1 cellular context compared by ENCODE assay signal in genomic region chr2:219160186-219161017, GRCh38.
TF ChIP-seq lines count a peak whose summit lies in the region.

Gene NHEJ1, minus strand, starts transcription at chr2:219160815. Its CDS starts 2,453 bp downstream, at chr2:219158362.

TF ChIP-seq in HCT116, 20 proteins besides CTCF, POLR2A, EP300 and RAD21 (continued from another document):
- TF ChIP-seq ZBTB33 (IDR thresholded peaks at IDR 0.05; ENCODE audit: extremely low read depth, insufficient replicate concordance, low read length): no peak
- no peak for TF ChIP-seq ELF1 (IDR thresholded peaks at IDR 0.05; ENCODE audit: borderline replicate concordance, low read depth)
- TF ChIP-seq SIN3A (IDR thresholded peaks at IDR 0.05; ENCODE audit: low read depth): peak; percentile 79; the same call in 1 of the 2 replicates
- peak; percentile 12 for TF ChIP-seq YY1 (IDR thresholded peaks at IDR 0.05; ENCODE audit: extremely low read depth, insufficient replicate concordance, low read depth, low read length)
- TF ChIP-seq ZNF274 (IDR thresholded peaks at IDR 0.05; ENCODE audit: low read depth, low read length): no peak
- TF ChIP-seq EGR1 (IDR thresholded peaks at IDR 0.05; ENCODE audit: low read depth): peak; percentile 83
- TF ChIP-seq ZFX (IDR thresholded peaks at IDR 0.05): peak; percentile 95
- TF ChIP-seq ATF3 (IDR thresholded peaks at IDR 0.05): no peak
- TF ChIP-seq SP1 (IDR thresholded peaks at IDR 0.05; ENCODE audit: low read depth): peak; percentile 56
- TF ChIP-seq POLR2AphosphoS5 (IDR thresholded peaks at IDR 0.05; ENCODE audit: low read depth, low read length): peak; percentile 64; the same call in 1 of the 2 replicates
